Comparison of ENCODE assay signal across 1 cellular context in the genomic region with DNA sequence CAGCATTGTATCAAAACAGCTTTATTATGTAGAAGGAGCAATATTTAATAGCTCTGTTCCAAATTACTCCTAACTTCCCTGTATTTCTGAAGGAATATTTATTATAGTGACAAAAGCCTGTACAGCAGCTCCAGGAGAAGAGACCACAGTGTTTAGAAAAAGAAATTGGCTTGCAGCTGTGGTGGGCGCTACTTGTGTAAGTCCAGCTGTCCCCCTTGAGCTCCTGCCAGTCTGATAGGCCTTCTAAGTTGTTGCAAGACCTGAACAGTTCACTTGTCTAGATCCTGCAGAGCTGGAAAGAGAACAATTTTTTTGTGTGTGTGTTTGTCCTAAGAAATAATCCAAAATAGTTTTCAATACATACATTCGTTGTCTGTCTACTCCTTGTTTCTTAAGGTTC.
TF ChIP-seq lines count a peak whose summit lies in the region.

No MANE protein-coding gene starts in this region.

TF ChIP-seq in IMR-90, 13 proteins besides CTCF, POLR2A, EP300 and RAD21:
- TF ChIP-seq MAFK (IDR thresholded peaks at IDR 0.05; ENCODE audit: low read depth, low read length) (no peak), USF2 (IDR thresholded peaks at IDR 0.05; ENCODE audit: low read depth, low read length) (no peak), RFX5 (IDR thresholded peaks at IDR 0.05; ENCODE audit: low read depth, low read length) (no peak), CEBPB (IDR thresholded peaks at IDR 0.05; ENCODE audit: low read depth, low read length) (no peak)
